In genomic region chr6:132650413-132650812, GRCh38 we compare ENCODE assay signal across 1 cellular context.
TF ChIP-seq lines count a peak whose summit lies in the region.

No MANE protein-coding gene starts in this region.

TF ChIP-seq in GM23338, 12 proteins besides CTCF, POLR2A, EP300 and RAD21:
- no peak for TF ChIP-seq REST (IDR thresholded peaks at IDR 0.05; ENCODE audit: unreplicated experiment)
- no peak for TF ChIP-seq STAT1 (IDR thresholded peaks at IDR 0.05; ENCODE audit: unreplicated experiment)
- no peak for TF ChIP-seq POLR2AphosphoS5 (IDR thresholded peaks at IDR 0.05; ENCODE audit: low read depth)
- no peak for TF ChIP-seq ETS1 (IDR thresholded peaks at IDR 0.05)
- no peak for TF ChIP-seq ZNF331 (CRISPR knock-in tag; IDR thresholded peaks at IDR 0.05; ENCODE audit: low read depth)
- TF ChIP-seq JUNB (IDR thresholded peaks at IDR 0.05; ENCODE audit: unreplicated experiment): no peak
- no peak for TF ChIP-seq EZH2phosphoT487 (IDR thresholded peaks at IDR 0.05; ENCODE audit: unreplicated experiment)
- no peak for TF ChIP-seq ZNF462 (CRISPR knock-in tag; IDR thresholded peaks at IDR 0.05)
- no peak for TF ChIP-seq CREB1 (CRISPR knock-in tag; IDR thresholded peaks at IDR 0.05; ENCODE audit: low read depth)
- no peak for TF ChIP-seq NANOG (IDR thresholded peaks at IDR 0.05; ENCODE audit: borderline replicate concordance)
- no peak for TF ChIP-seq EZH2 (IDR thresholded peaks at IDR 0.05; ENCODE audit: low read depth, unreplicated experiment)
- no peak for TF ChIP-seq ZNF114 (CRISPR knock-in tag; IDR thresholded peaks at IDR 0.05)
